Comparison of ENCODE assay signal across 21 cellular contexts in genomic region chr6:113464536-113464935, GRCh38.
DNase-seq lines count a peak whose midpoint lies in the region; TF ChIP-seq lines count a peak whose summit lies in the region.
"Had no signal": no experiment of that assay in that cellular context is flagged by ENCODE, and none has a peak within 500 bp of the region (broad histone marks: within the 10 kb centered on the region; RNA-seq: fewer than 3 reads in every experiment).

No MANE protein-coding gene starts in this region.

- 79% methylated on average over 3 of the region's 3 CpGs for WGBS in hepatocyte (ENCODE audit: low lambda C conversion rate, missing lambda C conversion rate)

- intact Hi-C loops in CD14-positive monocyte (cut with micrococcal nuclease), result loop anchor here in 1 of 2 donors (10.0 kb wide), 1 partner anchor 170 kb away; no protein-coding TSS in a partner anchor

- H3K27me3 ChIP-seq in SJSA1 (replicated peaks) (no peaks in the 10 kb centered on the region), osteoblast (ENCODE audit: insufficient read depth, low read length) (no peaks in the 10 kb centered on the region), hepatocyte (no peaks in the 10 kb centered on the region)

- H2AFZ ChIP-seq in osteoblast (ENCODE audit: low read length), result peak overlapping the region; percentile 5
- no peak overlapping the region for H2AFZ ChIP-seq in hepatocyte

- H3K4me1 ChIP-seq in SJSA1 (replicated peaks) (peaks cover 18% of the 10 kb centered on the region), osteoblast (ENCODE audit: insufficient read depth, low read length) (peaks cover 14% of the 10 kb centered on the region), hepatocyte (ENCODE audit: insufficient read depth) (no peaks in the 10 kb centered on the region)

- H3K4me1 Mint-ChIP-seq in CD14-positive monocyte (peaks cover 29% of the 10 kb centered on the region), HFFc6 (ENCODE audit: low read depth) (peaks cover 31% of the 10 kb centered on the region)
- no peaks in the 10 kb centered on the region for H3K4me1 Mint-ChIP-seq in activated naive CD4-positive, alpha-beta T cell treated with anti-CD3 and anti-CD28 coated beads, Interleukin-2, amount 10 ng/mL, durations not matched to agents 7 days and 5 days
- H3K4me1 Mint-ChIP-seq: activated CD4-positive, alpha-beta T cell treated with anti-CD3 and anti-CD28 coated beads, Interleukin-2, amount 10 ng/mL, durations not matched to agents 24 days and 14 days had no signal

- H3K9me2 ChIP-seq in hepatocyte (replicated peaks; ENCODE audit: insufficient read depth), result no peaks in the 10 kb centered on the region

- H3K36me3 ChIP-seq in SJSA1 (no peaks in the 10 kb centered on the region), osteoblast (ENCODE audit: insufficient read depth, low read length) (no peaks in the 10 kb centered on the region), hepatocyte (replicated peaks; ENCODE audit: insufficient read depth, low read depth) (no peaks in the 10 kb centered on the region)

- H3K27ac Mint-ChIP-seq in CD14-positive monocyte (peak overlapping the region; percentile 16 to 87 (median 70)), HFFc6 (peak overlapping the region; percentile 58)
- no peak overlapping the region for H3K27ac Mint-ChIP-seq in activated naive CD4-positive, alpha-beta T cell treated with anti-CD3 and anti-CD28 coated beads, Interleukin-2, amount 10 ng/mL, durations not matched to agents 7 days and 5 days
- H3K27ac Mint-ChIP-seq: activated CD4-positive, alpha-beta T cell treated with anti-CD3 and anti-CD28 coated beads, Interleukin-2, amount 10 ng/mL, durations not matched to agents 24 days and 14 days; activated naive CD4-positive, alpha-beta T cell treated with anti-CD3 and anti-CD28 coated beads, Interleukin-2, amount 50 U/mL, for 72 hours; activated T-helper 1 cell treated with anti-CD3 and anti-CD28 coated beads, Interleukin-12 subunit alpha, Interleukin-12 subunit beta, Interleukin-2, Interleukin-4 antibody, amounts not matched to agents 30 ng/mL and 10 ng/mL and 1 ng/mL, durations not matched to agents 14 hours and 24 hours and 36 hours; dendritic cell treated with granulocyte-macrophage colony-stimulating factor and Interleukin-4, amounts not matched to agents 40 ng/mL and 50 ng/mL, for 4 days; type B pancreatic cell had no signal

- H3K4me3 Mint-ChIP-seq in CD14-positive monocyte (no peak overlapping the region), HFFc6 (peak overlapping the region; percentile 15; the same call in 1 of the 2 replicates)
- H3K4me3 Mint-ChIP-seq in activated naive CD4-positive, alpha-beta T cell treated with anti-CD3 and anti-CD28 coated beads, Interleukin-2, amount 10 ng/mL, durations not matched to agents 7 days and 5 days, result no peak overlapping the region
- H3K4me3 Mint-ChIP-seq: activated CD4-positive, alpha-beta T cell treated with anti-CD3 and anti-CD28 coated beads, Interleukin-2, amount 10 ng/mL, durations not matched to agents 24 days and 14 days; activated T-helper 1 cell treated with anti-CD3 and anti-CD28 coated beads, Interleukin-12 subunit alpha, Interleukin-12 subunit beta, Interleukin-2, Interleukin-4 antibody, amounts not matched to agents 30 ng/mL and 10 ng/mL and 1 ng/mL, durations not matched to agents 14 hours and 24 hours and 36 hours; dendritic cell treated with granulocyte-macrophage colony-stimulating factor and Interleukin-4, amounts not matched to agents 40 ng/mL and 50 ng/mL, for 4 days; type B pancreatic cell had no signal

- peaks cover 0 to 2% (median 2%) of the 10 kb centered on the region in 3 donors for H3K27me3 Mint-ChIP-seq in CD14-positive monocyte (ENCODE audit: low read depth in 3 of 3)
- no peaks in the 10 kb centered on the region for H3K27me3 Mint-ChIP-seq in HFFc6 (ENCODE audit: insufficient read depth)
- H3K27me3 Mint-ChIP-seq in activated naive CD4-positive, alpha-beta T cell treated with anti-CD3 and anti-CD28 coated beads, Interleukin-2, amount 10 ng/mL, durations not matched to agents 7 days and 5 days, result no peaks in the 10 kb centered on the region
- H3K27me3 Mint-ChIP-seq: activated CD4-positive, alpha-beta T cell treated with anti-CD3 and anti-CD28 coated beads, Interleukin-2, amount 10 ng/mL, durations not matched to agents 24 days and 14 days; dendritic cell treated with granulocyte-macrophage colony-stimulating factor and Interleukin-4, amounts not matched to agents 40 ng/mL and 50 ng/mL, for 4 days; type B pancreatic cell had no signal

- TF ChIP-seq CTCF in CD14-positive monocyte (IDR thresholded peaks at IDR 0.05), result no peak
- no peak for TF ChIP-seq CTCF in HFFc6 (IDR thresholded peaks at IDR 0.05)
- TF ChIP-seq CTCF in osteoblast (IDR thresholded peaks at IDR 0.05; ENCODE audit: extremely low read depth, low read depth, low read length), result no peak
- no peak for TF ChIP-seq CTCF in hepatocyte (IDR thresholded peaks at IDR 0.05; ENCODE audit: poor library complexity)

- peaks cover 0 to 2% (median 0%) of the 10 kb centered on the region in 7 donors for H3K9me3 Mint-ChIP-seq in CD14-positive monocyte
- no peaks in the 10 kb centered on the region for H3K9me3 Mint-ChIP-seq in HFFc6
- peaks cover 5% of the 10 kb centered on the region for H3K9me3 Mint-ChIP-seq in activated naive CD4-positive, alpha-beta T cell treated with anti-CD3 and anti-CD28 coated beads, Interleukin-2, amount 10 ng/mL, durations not matched to agents 7 days and 5 days
- H3K9me3 Mint-ChIP-seq: activated CD4-positive, alpha-beta T cell treated with anti-CD3 and anti-CD28 coated beads, Interleukin-2, amount 10 ng/mL, durations not matched to agents 24 days and 14 days; activated naive CD4-positive, alpha-beta T cell treated with anti-CD3 and anti-CD28 coated beads, Interleukin-2, amount 50 U/mL, for 72 hours; activated T-helper 1 cell treated with anti-CD3 and anti-CD28 coated beads, Interleukin-12 subunit alpha, Interleukin-12 subunit beta, Interleukin-2, Interleukin-4 antibody, amounts not matched to agents 30 ng/mL and 10 ng/mL and 1 ng/mL, durations not matched to agents 14 hours and 24 hours and 36 hours; dendritic cell treated with granulocyte-macrophage colony-stimulating factor and Interleukin-4, amounts not matched to agents 40 ng/mL and 50 ng/mL, for 4 days had no signal

- H3K4me2 ChIP-seq in osteoblast (ENCODE audit: insufficient read depth, low read length) (no peak overlapping the region), hepatocyte (no peak overlapping the region)

- H3K4me3 ChIP-seq in SJSA1 (no peak overlapping the region), osteoblast (ENCODE audit: insufficient read depth, low read length) (no peak overlapping the region), hepatocyte (no peak overlapping the region)

- H3K79me2 ChIP-seq in osteoblast (ENCODE audit: insufficient read depth, low read length) (no peaks in the 10 kb centered on the region), hepatocyte (no peaks in the 10 kb centered on the region)

- no peaks in the 10 kb centered on the region; the same call in 1 of the 2 replicates for H3K9me3 ChIP-seq in SJSA1 (replicated peaks)
- no peaks in the 10 kb centered on the region for H3K9me3 ChIP-seq in osteoblast (ENCODE audit: low read depth, low read length)
- H3K9me3 ChIP-seq in hepatocyte (ENCODE audit: low read depth), result no peaks in the 10 kb centered on the region

- H3K36me3 Mint-ChIP-seq in CD14-positive monocyte, result no peaks in the 10 kb centered on the region
- H3K36me3 Mint-ChIP-seq in HFFc6 (ENCODE audit: low read depth), result no peaks in the 10 kb centered on the region; the same call in 1 of the 2 replicates
- no peaks in the 10 kb centered on the region for H3K36me3 Mint-ChIP-seq in activated naive CD4-positive, alpha-beta T cell treated with anti-CD3 and anti-CD28 coated beads, Interleukin-2, amount 10 ng/mL, durations not matched to agents 7 days and 5 days
- H3K36me3 Mint-ChIP-seq: activated naive CD4-positive, alpha-beta T cell treated with anti-CD3 and anti-CD28 coated beads, Interleukin-2, amount 50 U/mL, for 72 hours; type B pancreatic cell had no signal

- DNase-seq in CD14-positive monocyte (ENCODE audit: low spot score) (no peak), HFFc6 (no peak), SJSA1 (ENCODE audit: low read depth in 1 of 2, low spot score in 2 of 2) (peak in 1 of 2 experiments; percentile 36), osteoblast (ENCODE audit: insufficient read length, low spot score, missing footprints) (no peak), hepatocyte (ENCODE audit: low spot score) (no peak), glomerular visceral epithelial cell (ENCODE audit: extremely low spot score) (no peak), DMS79 treated with DMSO at 0.1 percent for 48 hours (lab: John Stamatoyannopoulos, UW) (no peak)
- DNase-seq in activated naive CD4-positive, alpha-beta T cell treated with anti-CD3 and anti-CD28 coated beads, Interleukin-2, amount 10 ng/mL, durations not matched to agents 7 days and 5 days, result no peak
- DNase-seq: activated CD4-positive, alpha-beta T cell treated with anti-CD3 and anti-CD28 coated beads, Interleukin-2, amount 10 ng/mL, durations not matched to agents 24 days and 14 days; anterior cingulate cortex; central memory CD4-positive, alpha-beta T cell; glutamatergic neuron; KG1; NCI-H146; NCI-H510A treated with DMSO at 0.1 percent for 48 hours; RPMI8226 had no signal

- H3K27ac ChIP-seq in SJSA1, result peak overlapping the region; percentile 21
- H3K27ac ChIP-seq in osteoblast (ENCODE audit: low read depth, low read length), result peak overlapping the region; percentile 38
- H3K27ac ChIP-seq in hepatocyte, result no peak overlapping the region
- H3K27ac ChIP-seq: C4-2B had no signal

- H4K20me1 ChIP-seq in osteoblast (ENCODE audit: insufficient read depth, low read length) (no peaks in the 10 kb centered on the region), hepatocyte (ENCODE audit: insufficient read depth, poor library complexity, severe bottlenecking) (no peaks in the 10 kb centered on the region)

- CTCF ChIA-PET in activated naive CD4-positive, alpha-beta T cell treated with anti-CD3 and anti-CD28 coated beads, Interleukin-2, amount 10 ng/mL, durations not matched to agents 7 days and 5 days (lab: Charles Lee), result no interaction called here
